In genomic region chr7:18866359-18867036, GRCh38 we compare ENCODE assay signal across 9 cellular contexts.
DNase-seq lines count a peak whose midpoint lies in the region; ATAC-seq and TF ChIP-seq lines count a peak whose summit lies in the region.
"Had no signal": no experiment of that assay in that cellular context is flagged by ENCODE, and none has a peak within 500 bp of the region (broad histone marks: within the 10 kb centered on the region; RNA-seq: fewer than 3 reads in every experiment).

No MANE protein-coding gene starts in this region.

- no peaks in the 10 kb centered on the region for H3K9me3 Mint-ChIP-seq in MCF 10A (ENCODE audit: unreplicated experiment)

- intact Hi-C loops in MCF 10A (cut with micrococcal nuclease) = loop anchor here (2.0 kb wide), 2 partner anchors 112 to 250 kb away; partner anchors contain the start of gene TWIST1

- peak overlapping the region; percentile 94 for H3K27ac ChIP-seq in osteoblast (ENCODE audit: low read depth, low read length)
- H3K27ac ChIP-seq: cardiac muscle cell had no signal

- POLR2A ChIA-PET in MCF 10A (lab: Yijun Ruan, JAX) = no interaction called here

- H3K4me1 ChIP-seq in osteoblast (ENCODE audit: insufficient read depth, low read length) = peaks cover 19% of the 10 kb centered on the region

- H3K4me2 ChIP-seq in osteoblast (ENCODE audit: insufficient read depth, low read length) = peak overlapping the region; percentile 38

- no peak overlapping the region for H2AFZ ChIP-seq in osteoblast (ENCODE audit: low read length)

- ATAC-seq in GM19328 (IDR thresholded peaks at IDR 0.05; ENCODE audit: unreplicated experiment) (peak; percentile 65), HG03469 (IDR thresholded peaks at IDR 0.05; ENCODE audit: unreplicated experiment) (peak; percentile 85)

- no peak overlapping the region for H3K4me3 ChIP-seq in osteoblast (ENCODE audit: insufficient read depth, low read length)
- H3K4me3 ChIP-seq: cardiac muscle cell had no signal

- TF ChIP-seq CTCF in MCF 10A (IDR thresholded peaks at IDR 0.05; ENCODE audit: unreplicated experiment) = no peak
- TF ChIP-seq CTCF in osteoblast (IDR thresholded peaks at IDR 0.05; ENCODE audit: extremely low read depth, low read depth, low read length) = no peak

- peaks cover 41% of the 10 kb centered on the region for H3K4me1 Mint-ChIP-seq in MCF 10A (ENCODE audit: insufficient read depth, unreplicated experiment)

- no peaks in the 10 kb centered on the region for H3K36me3 ChIP-seq in osteoblast (ENCODE audit: insufficient read depth, low read length)
- H3K36me3 ChIP-seq: cardiac muscle cell had no signal

- H4K20me1 ChIP-seq in osteoblast (ENCODE audit: insufficient read depth, low read length) = no peaks in the 10 kb centered on the region

- H3K36me3 Mint-ChIP-seq in MCF 10A (ENCODE audit: insufficient read depth, unreplicated experiment) = no peaks in the 10 kb centered on the region

- H3K27me3 ChIP-seq in osteoblast (ENCODE audit: insufficient read depth, low read length) = no peaks in the 10 kb centered on the region
- H3K27me3 ChIP-seq: cardiac muscle cell had no signal

- H3K27ac Mint-ChIP-seq in MCF 10A (ENCODE audit: low read depth, unreplicated experiment) = peak overlapping the region; percentile 78

- H3K27me3 Mint-ChIP-seq in MCF 10A (ENCODE audit: insufficient read depth, unreplicated experiment) = no peaks in the 10 kb centered on the region

- no peaks in the 10 kb centered on the region for H3K9me3 ChIP-seq in osteoblast (ENCODE audit: low read depth, low read length)

- no peaks in the 10 kb centered on the region for H3K79me2 ChIP-seq in osteoblast (ENCODE audit: insufficient read depth, low read length)

- peak; percentile 79 for DNase-seq in AG08396 (ENCODE audit: low spot score)
- peak; percentile 99 for DNase-seq in MCF 10A (ENCODE audit: unreplicated experiment)
- DNase-seq in osteoblast (ENCODE audit: insufficient read length, low spot score, missing footprints) = peak; percentile 90
- DNase-seq in effector CD4-positive, alpha-beta T cell = no peak
- no peak for DNase-seq in stimulated activated CD4-positive, alpha-beta T cell treated with anti-CD3 and anti-CD28 coated beads, Interleukin-12 subunit alpha, Interleukin-12 subunit beta, amount 100 ng/mL, for 4 hours
- no peak for DNase-seq in midbrain (lab: John Stamatoyannopoulos, UW)

- no peak overlapping the region for H3K4me3 Mint-ChIP-seq in MCF 10A (ENCODE audit: unreplicated experiment)

- CTCF ChIA-PET in MCF 10A (lab: Yijun Ruan, JAX) = no interaction called here

- BruUV-seq in MCF 10A (replicated peaks; lab: Mats Ljungman, UMichigan) = no TSS peak

Comparison
In these comparisons a context has a peak if more than half of its experiments do, and no peak if none do; other contexts are left out.
1. DNase-seq: peak in AG08396 (single experiment), MCF 10A (single experiment) and osteoblast (single experiment); none in effector CD4-positive, alpha-beta T cell (single experiment), stimulated activated CD4-positive, alpha-beta T cell treated with anti-CD3 and anti-CD28 coated beads, Interleukin-12 subunit alpha, Interleukin-12 subunit beta, amount 100 ng/mL, for 4 hours (single experiment) and midbrain (single experiment).